Comparison of ENCODE assay signal across 9 cellular contexts in genomic region chr19:46513461-46514236, GRCh38. TPM values are rescaled to one million over a fixed set of nuclear protein-coding genes. Genes with fewer than 3 reads are reported as not detected.
DNase-seq lines count a peak whose midpoint lies in the region; ATAC-seq and TF ChIP-seq lines count a peak whose summit lies in the region.
"Had no signal": no experiment of that assay in that cellular context is flagged by ENCODE, and none has a peak within 500 bp of the region (broad histone marks: within the 10 kb centered on the region; RNA-seq: fewer than 3 reads in every experiment).

No MANE protein-coding gene starts in this region.

- H3K27ac Mint-ChIP-seq in activated naive CD8-positive, alpha-beta T cell treated with anti-CD3 and anti-CD28 coated beads, Interleukin-2, amount 50 U/mL, for 24 hours, result no peak overlapping the region
- H3K27ac Mint-ChIP-seq: dendritic cell treated with granulocyte-macrophage colony-stimulating factor and Interleukin-4, amounts not matched to agents 40 ng/mL and 50 ng/mL, for 4 days had no signal

- DNase-seq in Daoy (ENCODE audit: low read depth) (peak; percentile 84), MM.1S (no peak), SW480 (ENCODE audit: low spot score) (peak; percentile 73), left ventricle myocardium inferior (peak; percentile 78), sciatic nerve (ENCODE audit: low spot score) (peak; percentile 93)
- peak; percentile 91 for DNase-seq in activated naive CD8-positive, alpha-beta T cell treated with anti-CD3 and anti-CD28 coated beads, Interleukin-2, amount 50 U/mL, for 24 hours

- ATAC-seq in activated naive CD8-positive, alpha-beta T cell treated with anti-CD3 and anti-CD28 coated beads, Interleukin-2, amount 50 U/mL, for 24 hours, result peak; percentile 67
- ATAC-seq in sciatic nerve (peak; percentile 96), HG03439 (IDR thresholded peaks at IDR 0.05; ENCODE audit: unreplicated experiment) (no peak), HG03521 (IDR thresholded peaks at IDR 0.05; ENCODE audit: unreplicated experiment) (no peak)

- H3K4me1 ChIP-seq in MM.1S (ENCODE audit: low read length) (no peaks in the 10 kb centered on the region), left ventricle myocardium inferior (peaks cover 7% of the 10 kb centered on the region)

- H3K36me3 ChIP-seq in MM.1S (replicated peaks; ENCODE audit: insufficient read depth, low read length), result no peaks in the 10 kb centered on the region
- no peaks in the 10 kb centered on the region for H3K36me3 ChIP-seq in left ventricle myocardium inferior

- H3F3A ChIP-seq in MM.1S (ENCODE audit: insufficient read depth, low read length), result no peaks in the 10 kb centered on the region

- H2AFZ ChIP-seq in MM.1S (ENCODE audit: low read length), result no peak overlapping the region

- H3K9me3 Mint-ChIP-seq in activated naive CD8-positive, alpha-beta T cell treated with anti-CD3 and anti-CD28 coated beads, Interleukin-2, amount 50 U/mL, for 24 hours, result no peaks in the 10 kb centered on the region

- no peaks in the 10 kb centered on the region for H4K20me1 ChIP-seq in MM.1S (ENCODE audit: insufficient read depth, low read length)

- intact Hi-C loops in left ventricle myocardium inferior (cut with micrococcal nuclease), result loop anchor here (10.0 kb wide), 1 partner anchor 119 kb away; no protein-coding TSS in a partner anchor
- intact Hi-C loops in sciatic nerve (cut with DNase I), result no loop called here

- peak; percentile 25; the same call in 1 of the 2 replicates for TF ChIP-seq CTCF in MM.1S (IDR thresholded peaks at IDR 0.05; ENCODE audit: low read length)
- peak; percentile 97 for TF ChIP-seq CTCF in left ventricle myocardium inferior (IDR thresholded peaks at IDR 0.05; ENCODE audit: borderline replicate concordance)

- H3K9me3 ChIP-seq in MM.1S (replicated peaks; ENCODE audit: insufficient read depth, low read length) (no peaks in the 10 kb centered on the region), left ventricle myocardium inferior (replicated peaks) (peaks cover 12% of the 10 kb centered on the region)

- H3K36me3 Mint-ChIP-seq in activated naive CD8-positive, alpha-beta T cell treated with anti-CD3 and anti-CD28 coated beads, Interleukin-2, amount 50 U/mL, for 24 hours (ENCODE audit: low read depth), result no peaks in the 10 kb centered on the region

- H3K27ac ChIP-seq in MM.1S (ENCODE audit: low read length) (no peak overlapping the region), left ventricle myocardium inferior (replicated peaks) (no peak overlapping the region)

- no peak overlapping the region for H3K4me2 ChIP-seq in MM.1S (ENCODE audit: low read depth, low read length)

- H3K4me1 Mint-ChIP-seq in activated naive CD8-positive, alpha-beta T cell treated with anti-CD3 and anti-CD28 coated beads, Interleukin-2, amount 50 U/mL, for 24 hours, result peaks cover 4% of the 10 kb centered on the region

- H3K9ac ChIP-seq in MM.1S (ENCODE audit: low read length), result no peak overlapping the region

- H3K9me2 ChIP-seq in MM.1S (replicated peaks; ENCODE audit: insufficient read depth, low read length), result no peaks in the 10 kb centered on the region

- H3K79me2 ChIP-seq in MM.1S (ENCODE audit: low read length), result no peaks in the 10 kb centered on the region

- H3K4me3 Mint-ChIP-seq in activated naive CD8-positive, alpha-beta T cell treated with anti-CD3 and anti-CD28 coated beads, Interleukin-2, amount 50 U/mL, for 24 hours, result no peak overlapping the region
- H3K4me3 Mint-ChIP-seq: dendritic cell treated with granulocyte-macrophage colony-stimulating factor and Interleukin-4, amounts not matched to agents 40 ng/mL and 50 ng/mL, for 4 days had no signal

- H3K27me3 ChIP-seq in MM.1S (replicated peaks; ENCODE audit: insufficient read depth, low read length) (peaks cover 58% of the 10 kb centered on the region), left ventricle myocardium inferior (ENCODE audit: low read depth) (peaks cover 21% of the 10 kb centered on the region)

- H3K4me3 ChIP-seq in MM.1S (ENCODE audit: low read length) (no peak overlapping the region), left ventricle myocardium inferior (no peak overlapping the region)

- peaks cover 15% of the 10 kb centered on the region for H3K27me3 Mint-ChIP-seq in activated naive CD8-positive, alpha-beta T cell treated with anti-CD3 and anti-CD28 coated beads, Interleukin-2, amount 50 U/mL, for 24 hours

RNA-seq across cellular contexts. Expression of gene PNMA8B, which starts 18.0 kb away (rescaled TPM):
- 0.06 and 0.48 TPM in 2 replicates for total RNA-seq in Daoy (2014; rRNA removed; shearing (Covaris generic))
- total RNA-seq in left ventricle myocardium inferior, result 0.55 TPM
- 3.6 TPM for total RNA-seq in sciatic nerve

RNA-seq across cellular contexts. Expression of gene PNMA8A, which starts 42.3 kb away (rescaled TPM):
- total RNA-seq in Daoy (2014; rRNA removed; shearing (Covaris generic)), result 4.4 and 4.6 TPM in 2 replicates
- total RNA-seq in left ventricle myocardium inferior (8.4 TPM), sciatic nerve (9.3 TPM)

Comparison
In these comparisons a context has a peak if more than half of its experiments do, and no peak if none do; other contexts are left out.
1. ATAC-seq: peak in activated naive CD8-positive, alpha-beta T cell treated with anti-CD3 and anti-CD28 coated beads, Interleukin-2, amount 50 U/mL, for 24 hours (single experiment) and sciatic nerve (single experiment); none in HG03439 (single experiment) and HG03521 (single experiment).